13 cellular contexts compared by ENCODE assay signal in the genomic region with DNA sequence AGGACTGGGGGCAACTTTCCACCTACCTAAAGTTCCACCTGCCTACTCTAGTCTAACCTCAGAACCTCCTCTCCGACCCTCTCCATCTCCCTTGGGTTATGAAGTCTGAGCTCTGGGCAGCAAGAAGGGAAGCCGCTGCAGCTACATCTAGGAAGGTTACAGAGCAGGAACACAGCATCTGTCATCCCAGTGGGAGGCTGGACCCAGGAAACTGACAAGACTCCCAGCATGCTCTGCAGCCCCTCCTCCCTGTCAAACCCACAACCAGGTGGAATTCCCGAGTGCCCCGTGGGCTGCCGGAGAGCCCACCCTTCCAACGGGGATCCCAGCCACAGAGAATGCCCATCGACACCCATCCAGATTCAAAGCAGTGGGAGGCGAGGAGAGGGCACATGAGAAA. TPM values are rescaled to one million over a fixed set of nuclear protein-coding genes. Genes with fewer than 3 reads are reported as not detected.
DNase-seq lines count a peak whose midpoint lies in the region; ATAC-seq and TF ChIP-seq lines count a peak whose summit lies in the region.
"Had no signal": no experiment of that assay in that cellular context is flagged by ENCODE, and none has a peak within 500 bp of the region (broad histone marks: within the 10 kb centered on the region; RNA-seq: fewer than 3 reads in every experiment).

No MANE protein-coding gene starts in this region.

- H4K20me1 ChIP-seq in DND-41 (ENCODE audit: insufficient read depth, low read length): peaks cover 29% of the 10 kb centered on the region; the same call in 1 of the 2 replicates

- H3K4me3 ChIP-seq in DND-41 (ENCODE audit: low read depth in 1 of 2, low read length in 2 of 2) (peak overlapping the region in 1 of 2 experiments; percentile 94; a peak in 2 of 4 replicates), WERI-Rb-1 (ENCODE audit: low read depth, low read length) (no peak overlapping the region)
- H3K4me3 ChIP-seq: SK-N-MC had no signal

- H3K9me3 ChIP-seq in DND-41 (ENCODE audit: insufficient read depth, low read length, severe bottlenecking) (no peaks in the 10 kb centered on the region), WERI-Rb-1 (ENCODE audit: severe bottlenecking) (no peaks in the 10 kb centered on the region)

- no peaks in the 10 kb centered on the region for H3K36me3 Mint-ChIP-seq in natural killer cell

- no peak overlapping the region for H2AFZ ChIP-seq in DND-41 (ENCODE audit: low read depth, low read length)

- peaks cover 67% of the 10 kb centered on the region for H3K79me2 ChIP-seq in DND-41 (ENCODE audit: insufficient read depth, low read length)

- H3K36me3 ChIP-seq in DND-41 (ENCODE audit: insufficient read depth, low read length) (peaks cover 15% of the 10 kb centered on the region), WERI-Rb-1 (no peaks in the 10 kb centered on the region)

- peaks cover 23 to 36% of the 10 kb centered on the region in 2 donors for H3K4me1 Mint-ChIP-seq in natural killer cell

- H3K4me2 ChIP-seq in DND-41 (ENCODE audit: insufficient read depth, low read length): peak overlapping the region; percentile 97

- H3K9ac ChIP-seq in DND-41 (ENCODE audit: low read depth, low read length): peak overlapping the region; percentile 30; the same call in 1 of the 2 replicates

- peak overlapping the region in 1 of 2 donors; percentile 27 for H3K27ac Mint-ChIP-seq in natural killer cell

- peaks cover 37% of the 10 kb centered on the region for H3K4me1 ChIP-seq in DND-41 (ENCODE audit: insufficient read depth, low read length)

- ATAC-seq in DND-41 (ENCODE audit: insufficient read depth, low read depth): no peak
- ATAC-seq in natural killer cell: no peak
- no peak for ATAC-seq in GM19324 (IDR thresholded peaks at IDR 0.05; ENCODE audit: low FRiP score, unreplicated experiment)
- ATAC-seq: stimulated activated naive CD8-positive, alpha-beta T cell treated with anti-CD3 and anti-CD28 coated beads, Interleukin-15, Interleukin-2, amounts not matched to agents 100 U/mL and 50 U/mL, for 24 hours had no signal

- intact Hi-C loops in natural killer cell (cut with micrococcal nuclease): no loop called here

- H3K27ac ChIP-seq in DND-41 (ENCODE audit: low read length) (0 out of 2 replicates have a peak overlapping the region, but pooled peaks have one; percentile 20), WERI-Rb-1 (peak overlapping the region; percentile 40)
- H3K27ac ChIP-seq: SK-N-MC had no signal

- no peaks in the 10 kb centered on the region for H3K9me3 Mint-ChIP-seq in natural killer cell

- H3K4me3 Mint-ChIP-seq in natural killer cell: peak overlapping the region; percentile 62

- DNase-seq in NCI-H2227 (lab: John Stamatoyannopoulos, UW; ENCODE audit: unreplicated experiment): peak; percentile 16
- no peak for DNase-seq in NCI-H2227 treated with DMSO at 0.1 percent for 48 hours (lab: John Stamatoyannopoulos, UW)
- DNase-seq in DND-41: no peak
- DNase-seq in WERI-Rb-1: peak; percentile 60
- no peak for DNase-seq in natural killer cell
- no peak for DNase-seq in epidermal melanocyte (ENCODE audit: insufficient read length, low spot score)
- no peak for DNase-seq in activated CD8-positive, alpha-beta memory T cell treated with anti-CD3 and anti-CD28 coated beads, Interleukin-2, amount 50 U/mL, for 4 hours
- DNase-seq: activated CD4-positive, alpha-beta T cell treated with anti-CD3 and anti-CD28 coated beads, Interleukin-2, amount 50 U/mL, for 4 hours; IMR-90; stimulated activated naive CD8-positive, alpha-beta T cell treated with anti-CD3 and anti-CD28 coated beads, Interleukin-15, Interleukin-2, amounts not matched to agents 100 U/mL and 50 U/mL, for 24 hours had no signal

- H3K27me3 ChIP-seq in DND-41 (ENCODE audit: insufficient read depth, low read length, poor library complexity): no peaks in the 10 kb centered on the region
- no peaks in the 10 kb centered on the region for H3K27me3 ChIP-seq in WERI-Rb-1 (ENCODE audit: insufficient read depth, low read depth, severe bottlenecking)

- TF ChIP-seq CTCF in DND-41 (IDR thresholded peaks at IDR 0.05; ENCODE audit: borderline replicate concordance, extremely low read depth, low read length, poor library complexity, severe bottlenecking): no peak
- TF ChIP-seq CTCF in WERI-Rb-1 (IDR thresholded peaks at IDR 0.05; ENCODE audit: low read depth, low read length): no peak
- no peak for TF ChIP-seq CTCF in natural killer cell (IDR thresholded peaks at IDR 0.05)

- peaks cover 0 to 5% of the 10 kb centered on the region in 2 donors for H3K27me3 Mint-ChIP-seq in natural killer cell (ENCODE audit: low read depth in 2 of 2)

RNA-seq across cellular contexts. Expression of gene TESC, which starts 2.1 kb away (rescaled TPM):
- total RNA-seq in natural killer cell: 10 to 100 TPM; 21.7 to 30.8 (median 26.2) TPM
- total RNA-seq: myocyte had no signal

Comparison
In these comparisons a context has a peak if more than half of its experiments do, and no peak if none do; other contexts are left out.
1. DNase-seq: peak in NCI-H2227 (single experiment) and WERI-Rb-1 (single experiment); none in NCI-H2227 treated with DMSO at 0.1 percent for 48 hours (single experiment), DND-41 (single experiment), natural killer cell (single experiment), epidermal melanocyte (single experiment) and activated CD8-positive, alpha-beta memory T cell treated with anti-CD3 and anti-CD28 coated beads, Interleukin-2, amount 50 U/mL, for 4 hours (single experiment).